Comparison of ENCODE assay signal across 1 cellular context in genomic region chr4:98193459-98194105, GRCh38.
TF ChIP-seq lines count a peak whose summit lies in the region.

No MANE protein-coding gene starts in this region.

TF ChIP-seq in GM12878, 131 proteins besides CTCF, POLR2A, EP300 and RAD21 (continued from another document):
- peak; percentile 65; the same call in 1 of the 2 replicates for TF ChIP-seq ZBTB33 (IDR thresholded peaks at IDR 0.05)
- TF ChIP-seq CBX5 (IDR thresholded peaks at IDR 0.05; ENCODE audit: low read depth): peak; percentile 86; the same call in 1 of the 2 replicates
- TF ChIP-seq NR2F1 (conservative IDR thresholded peaks at IDR 0.05): no peak
- no peak for TF ChIP-seq IKZF1 (conservative IDR thresholded peaks at IDR 0.05)
- no peak for TF ChIP-seq BCL3 (IDR thresholded peaks at IDR 0.05; ENCODE audit: borderline replicate concordance, insufficient read depth, low read depth, low read length, poor library complexity, severe bottlenecking)
- no peak for TF ChIP-seq NKRF (conservative IDR thresholded peaks at IDR 0.05)
- no peak for TF ChIP-seq MEF2B (IDR thresholded peaks at IDR 0.05; ENCODE audit: partially characterized antibody, poor library complexity, severe bottlenecking)
